Comparison of ENCODE assay signal across 1 cellular context in the genomic region with DNA sequence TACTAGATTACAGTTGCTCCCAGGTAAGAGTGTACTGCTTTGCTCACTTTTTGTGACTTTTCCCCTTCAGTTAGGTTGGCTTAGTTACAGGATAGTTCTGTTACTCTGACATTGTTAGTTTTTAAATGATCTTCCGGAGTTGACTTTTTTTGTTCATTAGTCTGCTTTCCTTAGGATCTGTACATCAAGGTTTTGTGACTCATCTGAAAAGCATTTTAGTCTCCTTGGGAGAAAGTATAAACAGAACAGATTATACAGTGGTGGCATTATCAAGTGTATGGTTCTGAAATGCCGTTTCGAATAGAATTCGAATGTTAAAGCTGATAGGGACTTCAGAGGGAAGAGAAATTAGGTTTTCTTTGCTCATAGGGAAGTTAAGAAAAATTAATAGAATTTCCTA.
TF ChIP-seq lines count a peak whose summit lies in the region.

No MANE protein-coding gene starts in this region.

TF ChIP-seq in WTC11, 78 proteins besides CTCF, POLR2A, EP300 and RAD21 (continued from another document):
- TF ChIP-seq ELF4 (CRISPR knock-in tag; IDR thresholded peaks at IDR 0.05; ENCODE audit: low read depth) (no peak), TP53 (CRISPR knock-in tag; IDR thresholded peaks at IDR 0.05) (no peak)
- TF ChIP-seq, protein P1, sequence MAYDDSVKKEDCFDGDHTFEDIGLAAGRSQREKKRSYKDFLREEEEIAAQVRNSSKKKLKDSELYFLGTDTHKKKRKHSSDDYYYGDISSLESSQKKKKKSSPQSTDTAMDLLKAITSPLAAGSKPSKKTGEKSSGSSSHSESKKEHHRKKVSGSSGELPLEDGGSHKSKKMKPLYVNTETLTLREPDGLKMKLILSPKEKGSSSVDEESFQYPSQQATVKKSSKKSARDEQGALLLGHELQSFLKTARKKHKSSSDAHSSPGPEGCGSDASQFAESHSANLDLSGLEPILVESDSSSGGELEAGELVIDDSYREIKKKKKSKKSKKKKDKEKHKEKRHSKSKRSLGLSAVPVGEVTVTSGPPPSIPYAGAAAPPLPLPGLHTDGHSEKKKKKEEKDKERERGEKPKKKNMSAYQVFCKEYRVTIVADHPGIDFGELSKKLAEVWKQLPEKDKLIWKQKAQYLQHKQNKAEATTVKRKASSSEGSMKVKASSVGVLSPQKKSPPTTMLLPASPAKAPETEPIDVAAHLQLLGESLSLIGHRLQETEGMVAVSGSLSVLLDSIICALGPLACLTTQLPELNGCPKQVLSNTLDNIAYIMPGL (CRISPR knock-in tag; IDR thresholded peaks at IDR 0.05) = no peak
